Comparison of ENCODE assay signal across 1 cellular context in the genomic region with DNA sequence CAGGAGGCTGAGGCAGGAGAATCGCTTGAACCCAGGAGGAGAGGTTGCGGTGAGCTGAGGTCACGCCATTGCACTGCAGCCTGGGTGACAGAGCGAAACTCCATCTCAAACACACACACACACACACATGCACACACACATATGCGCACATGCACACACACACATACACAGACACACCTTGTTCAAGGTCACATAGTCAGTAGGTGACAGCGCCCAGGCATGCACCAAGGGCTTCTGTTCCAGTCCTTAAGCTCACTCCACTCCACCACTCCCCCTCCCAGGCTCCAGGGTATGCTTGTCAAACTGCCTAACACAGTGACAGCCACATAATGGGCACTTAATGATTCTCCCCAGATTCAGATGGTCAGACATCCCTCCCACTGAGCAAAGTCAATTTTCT.
TF ChIP-seq lines count a peak whose summit lies in the region.

No MANE protein-coding gene starts in this region.

TF ChIP-seq in IMR-90, 13 proteins besides CTCF, POLR2A, EP300 and RAD21:
- TF ChIP-seq CHD1 (IDR thresholded peaks at IDR 0.05; ENCODE audit: low read depth, low read length) (no peak), BHLHE40 (IDR thresholded peaks at IDR 0.05; ENCODE audit: low read depth, low read length) (no peak), RCOR1 (IDR thresholded peaks at IDR 0.05; ENCODE audit: insufficient replicate concordance, low read length) (no peak), SMC3 (IDR thresholded peaks at IDR 0.05; ENCODE audit: low read depth, low read length) (no peak), FOS (IDR thresholded peaks at IDR 0.05; ENCODE audit: low read depth, low read length) (no peak), NFE2L2 (IDR thresholded peaks at IDR 0.05; ENCODE audit: low read depth, low read length) (no peak), USF2 (IDR thresholded peaks at IDR 0.05; ENCODE audit: low read depth, low read length) (no peak), RFX5 (IDR thresholded peaks at IDR 0.05; ENCODE audit: low read depth, low read length) (no peak), MXI1 (IDR thresholded peaks at IDR 0.05; ENCODE audit: borderline replicate concordance, low read depth, low read length) (no peak), CEBPB (IDR thresholded peaks at IDR 0.05; ENCODE audit: low read depth, low read length) (no peak), MAZ (IDR thresholded peaks at IDR 0.05; ENCODE audit: borderline replicate concordance, low read depth, low read length) (no peak), MAFK (IDR thresholded peaks at IDR 0.05; ENCODE audit: low read depth, low read length) (no peak)
- TF ChIP-seq, protein P1, sequence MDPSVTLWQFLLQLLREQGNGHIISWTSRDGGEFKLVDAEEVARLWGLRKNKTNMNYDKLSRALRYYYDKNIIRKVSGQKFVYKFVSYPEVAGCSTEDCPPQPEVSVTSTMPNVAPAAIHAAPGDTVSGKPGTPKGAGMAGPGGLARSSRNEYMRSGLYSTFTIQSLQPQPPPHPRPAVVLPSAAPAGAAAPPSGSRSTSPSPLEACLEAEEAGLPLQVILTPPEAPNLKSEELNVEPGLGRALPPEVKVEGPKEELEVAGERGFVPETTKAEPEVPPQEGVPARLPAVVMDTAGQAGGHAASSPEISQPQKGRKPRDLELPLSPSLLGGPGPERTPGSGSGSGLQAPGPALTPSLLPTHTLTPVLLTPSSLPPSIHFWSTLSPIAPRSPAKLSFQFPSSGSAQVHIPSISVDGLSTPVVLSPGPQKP (IDR thresholded peaks at IDR 0.05; ENCODE audit: borderline replicate concordance, low read depth, low read length): no peak
